ENCODE assay signal across 12 cellular contexts in the genomic region with DNA sequence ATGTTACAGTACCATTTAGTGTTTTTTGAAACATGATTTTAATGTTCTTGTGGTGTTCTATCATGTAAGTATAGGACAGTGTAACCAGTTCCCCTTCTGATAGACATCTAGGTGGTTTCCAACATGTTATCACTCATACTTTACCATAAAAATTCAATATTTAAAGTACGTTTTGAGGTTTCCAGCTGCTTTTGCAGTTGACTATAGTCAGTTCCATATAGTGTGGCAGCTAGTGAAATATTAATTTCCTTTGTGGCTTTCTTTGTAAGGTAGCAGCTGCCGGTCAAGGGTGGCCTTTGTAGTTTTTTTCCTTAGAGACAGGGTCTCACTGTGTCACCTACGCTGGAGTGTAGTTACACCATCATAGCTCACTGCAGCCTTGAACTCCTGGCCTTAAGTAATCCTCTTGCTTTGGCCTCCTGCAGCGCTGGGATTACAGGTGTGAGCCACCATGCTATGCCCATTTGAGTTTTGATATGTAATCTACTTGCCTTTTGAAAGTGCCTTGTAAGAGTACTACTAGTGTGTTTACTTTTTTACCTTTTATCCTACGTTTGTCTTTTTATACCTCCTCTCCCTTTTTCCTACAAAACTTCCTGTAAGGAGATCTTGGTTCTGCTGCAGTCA.
DNase-seq lines count a peak whose midpoint lies in the region; ATAC-seq, FAIRE-seq and TF ChIP-seq lines count a peak whose summit lies in the region.
"Had no signal": no experiment of that assay in that cellular context is flagged by ENCODE, and none has a peak within 500 bp of the region (broad histone marks: within the 10 kb centered on the region; RNA-seq: fewer than 3 reads in every experiment).

No MANE protein-coding gene starts in this region.

- CTCF ChIA-PET in OCI-LY7 (lab: Charles Lee; ENCODE audit: unreplicated experiment), result no interaction called here

- H3K4me2 ChIP-seq in GM23338 (no peak overlapping the region), OCI-LY7 (ENCODE audit: low read length) (no peak overlapping the region)

- FAIRE-seq in GM18507 (lab: Jason Lieb, UNC), result peak; percentile 91

- H3K27ac Mint-ChIP-seq in dendritic cell treated with granulocyte-macrophage colony-stimulating factor and Interleukin-4, amounts not matched to agents 40 ng/mL and 50 ng/mL, for 4 days, result peak overlapping the region; percentile 61
- no peak overlapping the region for H3K27ac Mint-ChIP-seq in GM23338

- POLR2A ChIA-PET in OCI-LY7 (lab: Charles Lee), result no interaction called here

- H3K4me1 Mint-ChIP-seq in dendritic cell treated with granulocyte-macrophage colony-stimulating factor and Interleukin-4, amounts not matched to agents 40 ng/mL and 50 ng/mL, for 4 days (ENCODE audit: low read depth), result peaks cover 76% of the 10 kb centered on the region
- peaks cover 9% of the 10 kb centered on the region for H3K4me1 Mint-ChIP-seq in GM23338

- no peaks in the 10 kb centered on the region for H3K27me3 Mint-ChIP-seq in dendritic cell treated with granulocyte-macrophage colony-stimulating factor and Interleukin-4, amounts not matched to agents 40 ng/mL and 50 ng/mL, for 4 days
- H3K27me3 Mint-ChIP-seq in GM23338 (ENCODE audit: insufficient read depth, low read depth, poor library complexity), result peaks cover 2% of the 10 kb centered on the region

- H3K27ac ChIP-seq in GM23338 (ENCODE audit: low read depth) (no peak overlapping the region), OCI-LY7 (ENCODE audit: low read depth, low read length, poor library complexity, severe bottlenecking) (no peak overlapping the region)
- H3K27ac ChIP-seq: VCaP had no signal

- H3K4me3 Mint-ChIP-seq in dendritic cell treated with granulocyte-macrophage colony-stimulating factor and Interleukin-4, amounts not matched to agents 40 ng/mL and 50 ng/mL, for 4 days, result no peak overlapping the region
- H3K4me3 Mint-ChIP-seq in GM23338, result no peak overlapping the region

- no peak overlapping the region for H2AFZ ChIP-seq in GM23338
- no peak overlapping the region for H2AFZ ChIP-seq in OCI-LY7 (ENCODE audit: low read length)

- no TSS peak for BruUV-seq in OCI-LY7 (replicated peaks; lab: Mats Ljungman, UMichigan)

- peaks cover 48% of the 10 kb centered on the region for H3K36me3 Mint-ChIP-seq in dendritic cell treated with granulocyte-macrophage colony-stimulating factor and Interleukin-4, amounts not matched to agents 40 ng/mL and 50 ng/mL, for 4 days (ENCODE audit: low read depth)
- H3K36me3 Mint-ChIP-seq in GM23338 (ENCODE audit: low read depth), result no peaks in the 10 kb centered on the region

- H3K9me3 ChIP-seq in OCI-LY7 (ENCODE audit: low read length), result no peaks in the 10 kb centered on the region

- no peak for TF ChIP-seq CTCF in GM23338 (conservative IDR thresholded peaks at IDR 0.05; ENCODE audit: low read depth in 2 of 2)
- TF ChIP-seq CTCF in OCI-LY7 (conservative IDR thresholded peaks at IDR 0.05; ENCODE audit: low read length), result no peak

- H3K9me2 ChIP-seq in GM23338 (ENCODE audit: insufficient read depth) (no peaks in the 10 kb centered on the region), OCI-LY7 (ENCODE audit: insufficient read depth, low read length) (no peaks in the 10 kb centered on the region)

- ATAC-seq in GM21381 (IDR thresholded peaks at IDR 0.05; ENCODE audit: unreplicated experiment) (peak; percentile 69), HG03135 (IDR thresholded peaks at IDR 0.05; ENCODE audit: unreplicated experiment) (peak; percentile 82), GM23338 (no peak)

- peaks cover 7% of the 10 kb centered on the region; the same call in 1 of the 2 replicates for H3K4me1 ChIP-seq in GM23338 (ENCODE audit: insufficient read depth)
- no peaks in the 10 kb centered on the region for H3K4me1 ChIP-seq in OCI-LY7 (ENCODE audit: insufficient read depth, low read length, poor library complexity, severe bottlenecking)

- H3K36me3 ChIP-seq in GM23338 (ENCODE audit: insufficient read depth) (no peaks in the 10 kb centered on the region), OCI-LY7 (ENCODE audit: insufficient read depth, low read length) (no peaks in the 10 kb centered on the region)

- H3K79me2 ChIP-seq in GM23338 (replicated peaks; ENCODE audit: insufficient read depth) (no peaks in the 10 kb centered on the region), OCI-LY7 (ENCODE audit: insufficient read depth, low read depth, low read length) (no peaks in the 10 kb centered on the region)

- H3K27me3 ChIP-seq in GM23338 (ENCODE audit: insufficient read depth), result no peaks in the 10 kb centered on the region

- no peaks in the 10 kb centered on the region for H3F3A ChIP-seq in GM23338 (replicated peaks; ENCODE audit: low read depth)

- DNase-seq in GM18507 (ENCODE audit: extremely low spot score, insufficient read length, low read depth) (no peak), GM23338 (ENCODE audit: low spot score) (no peak), OCI-LY7 (ENCODE audit: low spot score) (no peak), iPS-NIHi7 (ENCODE audit: extremely low spot score) (no peak), NCI-H345 treated with DMSO at 0.1 percent for 48 hours (lab: John Stamatoyannopoulos, UW; ENCODE audit: unreplicated experiment) (no peak)
- DNase-seq: DMS53; NCI-H510A treated with DMSO at 0.1 percent for 48 hours; stimulated activated CD4-positive, alpha-beta T cell treated with anti-CD3 and anti-CD28 coated beads, Interleukin-2, amount 100 ng/mL, for 48 hours had no signal

- intact Hi-C loops in dendritic cell treated with granulocyte-macrophage colony-stimulating factor and Interleukin-4, amounts not matched to agents 40 ng/mL and 50 ng/mL, for 4 days (cut with micrococcal nuclease), result no loop called here
- intact Hi-C loops in OCI-LY7 (cut with micrococcal nuclease; ENCODE audit: unreplicated experiment), result no loop called here

- H3K4me3 ChIP-seq in GM23338 (no peak overlapping the region), OCI-LY7 (ENCODE audit: low read depth, low read length, poor library complexity, severe bottlenecking) (no peak overlapping the region)

- H3K9me3 Mint-ChIP-seq in dendritic cell treated with granulocyte-macrophage colony-stimulating factor and Interleukin-4, amounts not matched to agents 40 ng/mL and 50 ng/mL, for 4 days, result no peaks in the 10 kb centered on the region
- H3K9me3 Mint-ChIP-seq in GM23338, result no peaks in the 10 kb centered on the region

- H4K20me1 ChIP-seq in GM23338 (replicated peaks; ENCODE audit: insufficient read depth) (no peaks in the 10 kb centered on the region), OCI-LY7 (ENCODE audit: insufficient read depth, low read length) (no peaks in the 10 kb centered on the region)

TF ChIP-seq in GM23338, 12 proteins besides CTCF, POLR2A, EP300 and RAD21 (continues in another document):
- no peak for TF ChIP-seq NANOG (IDR thresholded peaks at IDR 0.05; ENCODE audit: borderline replicate concordance)
- TF ChIP-seq, protein P1, sequence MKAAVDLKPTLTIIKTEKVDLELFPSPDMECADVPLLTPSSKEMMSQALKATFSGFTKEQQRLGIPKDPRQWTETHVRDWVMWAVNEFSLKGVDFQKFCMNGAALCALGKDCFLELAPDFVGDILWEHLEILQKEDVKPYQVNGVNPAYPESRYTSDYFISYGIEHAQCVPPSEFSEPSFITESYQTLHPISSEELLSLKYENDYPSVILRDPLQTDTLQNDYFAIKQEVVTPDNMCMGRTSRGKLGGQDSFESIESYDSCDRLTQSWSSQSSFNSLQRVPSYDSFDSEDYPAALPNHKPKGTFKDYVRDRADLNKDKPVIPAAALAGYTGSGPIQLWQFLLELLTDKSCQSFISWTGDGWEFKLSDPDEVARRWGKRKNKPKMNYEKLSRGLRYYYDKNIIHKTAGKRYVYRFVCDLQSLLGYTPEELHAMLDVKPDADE (IDR thresholded peaks at IDR 0.05), result no peak
- no peak for TF ChIP-seq ZNF331 (CRISPR knock-in tag; IDR thresholded peaks at IDR 0.05; ENCODE audit: low read depth)
- no peak for TF ChIP-seq STAT1 (IDR thresholded peaks at IDR 0.05; ENCODE audit: unreplicated experiment)
- no peak for TF ChIP-seq EZH2phosphoT487 (IDR thresholded peaks at IDR 0.05; ENCODE audit: unreplicated experiment)
- TF ChIP-seq EZH2 (IDR thresholded peaks at IDR 0.05; ENCODE audit: low read depth, unreplicated experiment), result no peak
- no peak for TF ChIP-seq ZNF114 (CRISPR knock-in tag; IDR thresholded peaks at IDR 0.05)
- TF ChIP-seq CREB1 (CRISPR knock-in tag; IDR thresholded peaks at IDR 0.05; ENCODE audit: low read depth), result no peak
